ENCODE assay signal across 17 cellular contexts in the genomic region with DNA sequence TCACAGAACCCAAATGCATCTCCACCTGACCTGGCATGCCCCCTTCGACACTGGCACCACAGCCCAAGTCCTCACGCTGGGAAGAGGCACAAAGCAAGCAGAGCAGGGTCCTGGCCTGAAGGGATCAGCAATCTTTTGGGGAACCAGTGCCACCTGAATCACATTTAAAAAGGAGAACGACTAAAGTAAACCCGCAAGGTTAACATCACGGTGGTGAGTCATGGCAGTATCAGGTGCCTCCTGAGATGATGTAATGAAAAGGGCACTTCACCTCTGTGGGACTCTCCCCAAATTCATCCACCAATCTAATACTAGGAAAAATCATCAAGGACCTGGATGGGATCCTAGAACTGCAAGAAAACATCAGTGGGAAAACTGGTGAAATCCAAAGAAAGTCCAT. TPM values are rescaled to one million over a fixed set of nuclear protein-coding genes. Genes with fewer than 3 reads are reported as not detected.
DNase-seq lines count a peak whose midpoint lies in the region; ATAC-seq, FAIRE-seq and TF ChIP-seq lines count a peak whose summit lies in the region.
"Had no signal": no experiment of that assay in that cellular context is flagged by ENCODE, and none has a peak within 500 bp of the region (broad histone marks: within the 10 kb centered on the region; RNA-seq: fewer than 3 reads in every experiment).

No MANE protein-coding gene starts in this region.

- FAIRE-seq in astrocyte (lab: Jason Lieb, UNC) (no peak), GM19239 (lab: Jason Lieb, UNC) (no peak)

- 58 to 78% methylated on average over 5 of the region's 5 CpGs for WGBS in upper lobe of left lung, 2 donors

- H3K27ac Mint-ChIP-seq in activated T-cell treated with anti-CD3 and anti-CD28 coated beads, Interleukin-2, amount 50 U/mL, for 24 hours: peak overlapping the region; percentile 47
- H3K27ac Mint-ChIP-seq in astrocyte (ENCODE audit: unreplicated experiment) (peak overlapping the region; percentile 63), memory B cell (peak overlapping the region; percentile 79)
- H3K27ac Mint-ChIP-seq: activated T-helper 2 cell treated with anti-CD3 and anti-CD28 coated beads, Interferon-gamma antibody, Interleukin-2, Interleukin-4, amounts not matched to agents 10 μg/mL and 5 μg/mL and 100 μg/mL, durations not matched to agents 14 hours and 24 hours and 36 hours; nephron progenitor cell had no signal

- ATAC-seq in memory B cell (ENCODE audit: low read depth): peak; percentile 32
- peak; percentile 16 to 78 for ATAC-seq in upper lobe of left lung (ENCODE audit: low FRiP score in 2 of 2)
- ATAC-seq in GM19023 (IDR thresholded peaks at IDR 0.05; ENCODE audit: unreplicated experiment): no peak
- ATAC-seq: left colon had no signal

- peaks cover 17% of the 10 kb centered on the region for H3K36me3 Mint-ChIP-seq in activated T-cell treated with anti-CD3 and anti-CD28 coated beads, Interleukin-2, amount 50 U/mL, for 24 hours (ENCODE audit: low read depth)
- H3K36me3 Mint-ChIP-seq in astrocyte (ENCODE audit: low read depth, unreplicated experiment) (peaks cover 19% of the 10 kb centered on the region), memory B cell (peaks cover 8% of the 10 kb centered on the region)

- H3K4me1 Mint-ChIP-seq in activated T-cell treated with anti-CD3 and anti-CD28 coated beads, Interleukin-2, amount 50 U/mL, for 24 hours (ENCODE audit: low read depth): peaks cover 57% of the 10 kb centered on the region
- H3K4me1 Mint-ChIP-seq in astrocyte (ENCODE audit: low read depth, unreplicated experiment) (peaks cover 34% of the 10 kb centered on the region), memory B cell (peaks cover 28% of the 10 kb centered on the region)

- H4K20me1 ChIP-seq in astrocyte (ENCODE audit: insufficient read depth, low read length): peaks cover 67% of the 10 kb centered on the region

- TF ChIP-seq CTCF in astrocyte (IDR thresholded peaks at IDR 0.05; ENCODE audit: insufficient read depth, low read depth, low read length): no peak
- no peak for TF ChIP-seq CTCF in upper lobe of left lung (IDR thresholded peaks at IDR 0.05)

- peaks cover 2% of the 10 kb centered on the region for H3K36me3 ChIP-seq in astrocyte (ENCODE audit: insufficient read depth, low read length)
- no peaks in the 10 kb centered on the region for H3K36me3 ChIP-seq in upper lobe of left lung
- H3K36me3 ChIP-seq: uterus had no signal

- H3K4me1 ChIP-seq in astrocyte (ENCODE audit: insufficient read depth, low read length) (peaks cover 10% of the 10 kb centered on the region), upper lobe of left lung (peaks cover 28 to 50% (median 34%) of the 10 kb centered on the region in 4 donors)

- TF ChIP-seq EP300 in upper lobe of left lung (IDR thresholded peaks at IDR 0.05): peak in 1 of 4 donors; percentile 80

- H3K4me3 ChIP-seq in astrocyte (ENCODE audit: insufficient read depth, low read depth, low read length) (no peak overlapping the region), upper lobe of left lung (no peak overlapping the region)
- H3K4me3 ChIP-seq: spleen, uterus had no signal

- no peaks in the 10 kb centered on the region for H3K27me3 Mint-ChIP-seq in activated T-cell treated with anti-CD3 and anti-CD28 coated beads, Interleukin-2, amount 50 U/mL, for 24 hours
- H3K27me3 Mint-ChIP-seq in astrocyte (ENCODE audit: low read depth, unreplicated experiment) (no peaks in the 10 kb centered on the region), memory B cell (no peaks in the 10 kb centered on the region)
- H3K27me3 Mint-ChIP-seq: brain had no signal

- H3K4me3 Mint-ChIP-seq in activated T-cell treated with anti-CD3 and anti-CD28 coated beads, Interleukin-2, amount 50 U/mL, for 24 hours: no peak overlapping the region
- peak overlapping the region; percentile 22 for H3K4me3 Mint-ChIP-seq in astrocyte (ENCODE audit: unreplicated experiment)
- no peak overlapping the region for H3K4me3 Mint-ChIP-seq in memory B cell
- H3K4me3 Mint-ChIP-seq: brain, nephron progenitor cell had no signal

- H3K9me3 ChIP-seq in astrocyte (ENCODE audit: insufficient read depth, low read depth, low read length) (no peaks in the 10 kb centered on the region), upper lobe of left lung (no peaks in the 10 kb centered on the region)
- H3K9me3 ChIP-seq: spleen, uterus had no signal

- no peak for DNase-seq in activated T-cell treated with anti-CD3 and anti-CD28 coated beads, Interleukin-2, amount 50 U/mL, for 24 hours
- DNase-seq in activated T-cell treated with anti-CD3 and anti-CD28 coated beads, Interleukin-2, amount 50 U/mL, for 1 hour: no peak
- no peak for DNase-seq in astrocyte (ENCODE audit: low read depth)
- no peak for DNase-seq in memory B cell (ENCODE audit: low spot score in 2 of 2)
- peak in 1 of 2 donors; percentile 73 for DNase-seq in upper lobe of left lung
- DNase-seq in GM19239 (ENCODE audit: insufficient read length, low spot score): no peak
- DNase-seq in erythroblast (lab: John Stamatoyannopoulos, UW): no peak
- DNase-seq: activated CD4-positive, CD25-positive, alpha-beta regulatory T cell; Kasumi-1; left colon; NCI-H1930; nephron progenitor cell; spleen; uterus had no signal

- H3K27me3 ChIP-seq in astrocyte (ENCODE audit: insufficient read depth, low read length) (no peaks in the 10 kb centered on the region), upper lobe of left lung (no peaks in the 10 kb centered on the region)
- H3K27me3 ChIP-seq: spleen, uterus had no signal

- H3K9me3 Mint-ChIP-seq in activated T-cell treated with anti-CD3 and anti-CD28 coated beads, Interleukin-2, amount 50 U/mL, for 24 hours: no peaks in the 10 kb centered on the region
- peaks cover 2% of the 10 kb centered on the region for H3K9me3 Mint-ChIP-seq in astrocyte (ENCODE audit: unreplicated experiment)
- no peaks in the 10 kb centered on the region for H3K9me3 Mint-ChIP-seq in memory B cell
- H3K9me3 Mint-ChIP-seq: activated T-helper 2 cell treated with anti-CD3 and anti-CD28 coated beads, Interferon-gamma antibody, Interleukin-2, Interleukin-4, amounts not matched to agents 10 μg/mL and 5 μg/mL and 100 μg/mL, durations not matched to agents 14 hours and 24 hours and 36 hours had no signal

- H2AFZ ChIP-seq in astrocyte (ENCODE audit: low read depth, low read length): no peak overlapping the region

- peak overlapping the region; percentile 39 for H3K4me2 ChIP-seq in astrocyte (ENCODE audit: low read length)

- TF ChIP-seq POLR2A in upper lobe of left lung (IDR thresholded peaks at IDR 0.05): no peak
- no peak for TF ChIP-seq POLR2A in erythroblast (IDR thresholded peaks at IDR 0.05; ENCODE audit: low read length)

- peak overlapping the region; percentile 59 for H3K27ac ChIP-seq in astrocyte (ENCODE audit: low read depth, low read length)
- peak overlapping the region; percentile 44 to 75 (median 59) for H3K27ac ChIP-seq in upper lobe of left lung

- peaks cover 81% of the 10 kb centered on the region for H3K79me2 ChIP-seq in astrocyte (ENCODE audit: insufficient read depth, low read length)

- H3K9ac ChIP-seq in astrocyte (ENCODE audit: low read length): no peak overlapping the region

RNA-seq across cellular contexts. Expression of a gene that starts 44.9 kb away (rescaled TPM):
- 84.1 and 87.8 TPM in 2 replicates for total RNA-seq in astrocyte
- 100 to 1,000 TPM; 120 to 186 (median 151) TPM for total RNA-seq in upper lobe of left lung
